10 cellular contexts compared by ENCODE assay signal in genomic region chr1:20494609-20495311, GRCh38. TPM values are rescaled to one million over a fixed set of nuclear protein-coding genes. Genes with fewer than 3 reads are reported as not detected.
DNase-seq lines count a peak whose midpoint lies in the region; ATAC-seq and TF ChIP-seq lines count a peak whose summit lies in the region.
"Had no signal": no experiment of that assay in that cellular context is flagged by ENCODE, and none has a peak within 500 bp of the region (broad histone marks: within the 10 kb centered on the region; RNA-seq: fewer than 3 reads in every experiment).

No MANE protein-coding gene starts in this region.

- H3K27me3 ChIP-seq in brain microvascular endothelial cell (replicated peaks) (no peaks in the 10 kb centered on the region), lung (ENCODE audit: control insufficient read depth, insufficient read depth) (no peaks in the 10 kb centered on the region), body of pancreas (no peaks in the 10 kb centered on the region)

- peak; percentile 93 for DNase-seq in AG10803 (ENCODE audit: low read depth)
- peak; percentile 92 for DNase-seq in LHCN-M2 (ENCODE audit: low read depth)
- peak; percentile 77 for DNase-seq in brain microvascular endothelial cell
- DNase-seq in lung (ENCODE audit: low spot score), result no peak
- DNase-seq in body of pancreas, result no peak
- no peak for DNase-seq in Ammon's horn (ENCODE audit: low spot score)
- DNase-seq: activated CD4-positive, CD25-positive, alpha-beta regulatory T cell treated with anti-CD3 and anti-CD28 coated beads, Interleukin-2, amount 50 U/mL, for 72 hours; MM.1S had no signal

- H3K9me3 ChIP-seq in lung (ENCODE audit: control insufficient read depth in 2 of 2, insufficient read depth in 1 of 2, low read length in 1 of 2), result no peaks in the 10 kb centered on the region
- H3K9me3 ChIP-seq in body of pancreas, result no peaks in the 10 kb centered on the region

- H3K36me3 ChIP-seq in brain microvascular endothelial cell (replicated peaks) (peaks cover 13% of the 10 kb centered on the region), lung (ENCODE audit: control insufficient read depth in 2 of 2, insufficient read depth in 2 of 2, low read length in 2 of 2) (peaks cover 8 to 15% of the 10 kb centered on the region in 2 donors), body of pancreas (replicated peaks in 1 of 2; ENCODE audit: insufficient read depth in 1 of 2, low read depth in 2 of 2) (peaks cover 0 to 4% of the 10 kb centered on the region in 2 donors)

- no peak overlapping the region for H3K4me3 ChIP-seq in AG10803 (ENCODE audit: low read length)
- no peak overlapping the region for H3K4me3 ChIP-seq in brain microvascular endothelial cell (ENCODE audit: low read depth, low read length)
- H3K4me3 ChIP-seq in lung, result no peak overlapping the region
- no peak overlapping the region for H3K4me3 ChIP-seq in body of pancreas

- no peaks in the 10 kb centered on the region for H3K4me1 ChIP-seq in lung (ENCODE audit: control insufficient read depth in 2 of 2, insufficient read depth in 2 of 2, low read length in 2 of 2)
- H3K4me1 ChIP-seq in body of pancreas, result peaks cover 4% of the 10 kb centered on the region

- intact Hi-C loops in body of pancreas (cut with DNase I), result loop anchor here (5.0 to 10.0 kb wide), 3 partner anchors 120 to 580 kb away; no protein-coding TSS in a partner anchor

- ATAC-seq in lung (ENCODE audit: insufficient read depth, low FRiP score) (peak; percentile 41), GM21423 (IDR thresholded peaks at IDR 0.05; ENCODE audit: unreplicated experiment) (no peak), body of pancreas (no peak), HG03139 (IDR thresholded peaks at IDR 0.05; ENCODE audit: unreplicated experiment) (no peak)

- TF ChIP-seq CTCF in AG10803 (conservative IDR thresholded peaks at IDR 0.05; ENCODE audit: low read length) (no peak), brain microvascular endothelial cell (IDR thresholded peaks at IDR 0.05; ENCODE audit: low read depth, low read length, missing control alignments) (no peak), lung (IDR thresholded peaks at IDR 0.05; ENCODE audit: control extremely low read depth, extremely low read depth) (no peak), body of pancreas (IDR thresholded peaks at IDR 0.05) (no peak)

- TF ChIP-seq POLR2A in body of pancreas (IDR thresholded peaks at IDR 0.05), result no peak

- WGBS in lung, 2 donors, result 49 to 63% methylated on average over 5 of the region's 5 CpGs
- WGBS in body of pancreas, 2 donors, result 28 to 50% methylated on average over 3 to 5 of the region's 5 CpGs

- in situ Hi-C loops in brain microvascular endothelial cell (cut with HindIII; ENCODE audit: low pct_ligation_motif_present, low sequenced_read_pairs), result no loop called here

- H3K27ac ChIP-seq in brain microvascular endothelial cell (no peak overlapping the region), lung (ENCODE audit: low read depth in 1 of 2, low read length in 1 of 2) (peak overlapping the region in 1 of 2 donors; percentile 13), body of pancreas (no peak overlapping the region)

RNA-seq across cellular contexts. Expression of gene CAMK2N1, which starts 8.8 kb away (rescaled TPM):
- 31.2 and 34.0 TPM in 2 replicates for total RNA-seq in LHCN-M2 (2014; rRNA removed)
- 23.8 TPM for polyA plus RNA-seq in LHCN-M2 (2012)
- 10 to 100 TPM; 32.5 to 44.3 TPM for total RNA-seq in lung
- 10 to 100 TPM in 1 of 2 donors, 1 to 10 TPM in 1; 6.5 to 24.0 TPM for polyA plus RNA-seq in lung
- 1 to 10 TPM; 5.3 to 5.4 TPM for total RNA-seq in body of pancreas

RNA-seq across cellular contexts. Expression of gene MUL1, which starts 13.2 kb away (rescaled TPM):
- total RNA-seq in LHCN-M2 (2014; rRNA removed), result 54.0 and 54.1 TPM in 2 replicates
- polyA plus RNA-seq in LHCN-M2 (2012), result 29.4 TPM
- total RNA-seq in lung, result 10 to 100 TPM; 21.5 to 32.6 TPM
- polyA plus RNA-seq in lung, result 10 to 100 TPM in 1 of 2 donors, 1 to 10 TPM in 1; 6.0 to 27.7 TPM
- 10 to 100 TPM; 18.7 to 20.4 TPM for total RNA-seq in body of pancreas

RNA-seq across cellular contexts. Expression of gene FAM43B, which starts 57.6 kb away (rescaled TPM):
- total RNA-seq in LHCN-M2 (2014; rRNA removed), result 0.06 TPM in 1 of 2 replicates, not detected in the other
- polyA plus RNA-seq in LHCN-M2 (2012), result 0.11 TPM
- total RNA-seq in lung, result under 1 TPM; 0.37 to 0.67 TPM
- under 1 TPM; 0.20 to 0.21 TPM for polyA plus RNA-seq in lung
- total RNA-seq in body of pancreas, result 1 to 10 TPM in 1 of 2 donors, under 1 TPM in 1; 0.26 to 3.6 TPM

Comparison
In these comparisons a context has a peak if more than half of its experiments do, and no peak if none do; other contexts are left out.
1. DNase-seq: peak in AG10803 (single experiment), LHCN-M2 (single experiment) and brain microvascular endothelial cell (single experiment); none in lung (single experiment), body of pancreas (0 of 4) and Ammon's horn (single experiment).